Comparison of ENCODE assay signal across 16 cellular contexts in genomic region chr2:226213717-226214116, GRCh38.
A peak's percentile ranks its signal among the peaks of the same experiment; 100 is the strongest.
DNase-seq lines count a peak whose midpoint lies in the region; ATAC-seq, FAIRE-seq and TF ChIP-seq lines count a peak whose summit lies in the region.
"Had no signal": no experiment of that assay in that cellular context is flagged by ENCODE, and none has a peak within 500 bp of the region (broad histone marks: within the 10 kb centered on the region; RNA-seq: fewer than 3 reads in every experiment).

No MANE protein-coding gene starts in this region.

- no peaks in the 10 kb centered on the region for H3K9me1 ChIP-seq in keratinocyte (ENCODE audit: control insufficient read depth, extremely low read depth, insufficient read depth, low read length)

- H3K79me2 ChIP-seq in keratinocyte (ENCODE audit: control insufficient read depth, insufficient read depth, low read length), result no peaks in the 10 kb centered on the region

- no peak for TF ChIP-seq EP300 in A549 (IDR thresholded peaks at IDR 0.05)

- H3K4me2 ChIP-seq in A549, result peak overlapping the region; percentile 46
- no peak overlapping the region for H3K4me2 ChIP-seq in keratinocyte (ENCODE audit: control insufficient read depth, extremely low read depth, insufficient read depth, low read depth, low read length)
- H3K4me2 ChIP-seq: KMS-11 had no signal

- no peaks in the 10 kb centered on the region for H3K36me3 ChIP-seq in keratinocyte (ENCODE audit: control insufficient read depth in 2 of 2, extremely low read depth in 1 of 2, insufficient read depth in 2 of 2, low read length in 2 of 2)

- in situ Hi-C loops in astrocyte of the cerebellum (cut with HindIII; ENCODE audit: low sequenced_read_pairs), result loop anchor here (25.0 kb wide), 1 partner anchor 574 kb away; the partner anchor contains the start of gene IRS1

- ATAC-seq in A549 (no peak; a peak in 2 of 6 replicates), GM18520 (IDR thresholded peaks at IDR 0.05; ENCODE audit: unreplicated experiment) (no peak), GM19467 (IDR thresholded peaks at IDR 0.05; ENCODE audit: unreplicated experiment) (no peak)

- H4K20me1 ChIP-seq in keratinocyte (ENCODE audit: control insufficient read depth, extremely low read depth, insufficient read depth, low read length), result no peaks in the 10 kb centered on the region

- peaks cover 4% of the 10 kb centered on the region; the same call in 1 of the 2 replicates for H3K36me3 Mint-ChIP-seq in HFFc6 (ENCODE audit: low read depth)
- H3K36me3 Mint-ChIP-seq: immature natural killer cell, naive B cell had no signal

- CTCF ChIA-PET in A549 (lab: Yijun Ruan, JAX), result no interaction called here

- DNase-seq in A549 (ENCODE audit: low read depth in 1 of 2, low spot score in 1 of 2) (peak in 1 of 2 experiments; percentile 32), HFFc6 (peak; percentile 75), astrocyte of the cerebellum (ENCODE audit: low read depth) (peak; percentile 63), keratinocyte (ENCODE audit: low read depth, low spot score) (peak; percentile 15), NCI-H2081 treated with DMSO at 0.1 percent for 48 hours (lab: John Stamatoyannopoulos, UW) (no peak)
- DNase-seq in activated CD4-positive, alpha-beta T cell treated with anti-CD3 and anti-CD28 coated beads for 1 hour, result no peak
- DNase-seq: AML-193, DMS79 treated with DMSO at 0.1 percent for 48 hours, immature natural killer cell, naive B cell, NCI-H2081 had no signal

- H3K9ac ChIP-seq in keratinocyte (ENCODE audit: control insufficient read depth, extremely low read depth, insufficient read depth, low read length), result no peak overlapping the region
- H3K9ac ChIP-seq: KMS-11 had no signal

- peak overlapping the region; percentile 78 for H3K4me3 Mint-ChIP-seq in HFFc6
- H3K4me3 Mint-ChIP-seq: immature natural killer cell, naive B cell had no signal

- H3K4me1 Mint-ChIP-seq in HFFc6 (ENCODE audit: low read depth), result peaks cover 61% of the 10 kb centered on the region
- H3K4me1 Mint-ChIP-seq: immature natural killer cell had no signal

- no peak for TF ChIP-seq CTCF in A549 (IDR thresholded peaks at IDR 0.05)
- TF ChIP-seq CTCF in HFFc6 (IDR thresholded peaks at IDR 0.05), result no peak
- no peak for TF ChIP-seq CTCF in astrocyte of the cerebellum (IDR thresholded peaks at IDR 0.05; ENCODE audit: low read depth, low read length, missing control alignments)
- TF ChIP-seq CTCF in keratinocyte (optimal IDR thresholded peaks at IDR 0.05 in 1 of 3, IDR thresholded peaks at IDR 0.05 in 1 of 3, conservative IDR thresholded peaks at IDR 0.05 in 1 of 3; ENCODE audit: extremely low read depth in 1 of 3, insufficient read depth in 2 of 3, low read length in 3 of 3), result no peak

- H3K27ac ChIP-seq in A549 (peak overlapping the region; percentile 48 to 52; a peak in 5 of 6 replicates), keratinocyte (ENCODE audit: control insufficient read depth, insufficient read depth, low read length) (no peak overlapping the region)
- H3K27ac ChIP-seq: epithelial cell of prostate, KMS-11 had no signal

- H3K4me3 ChIP-seq in A549, result no peak overlapping the region
- H3K4me3 ChIP-seq in astrocyte of the cerebellum (ENCODE audit: low read depth, low read length), result no peak overlapping the region
- no peak overlapping the region for H3K4me3 ChIP-seq in keratinocyte (ENCODE audit: control insufficient read depth in 2 of 3, extremely low read depth in 1 of 3, insufficient read depth in 2 of 3, low read depth in 1 of 3, low read length in 3 of 3)
- H3K4me3 ChIP-seq: skin epidermis had no signal

- POLR2A ChIA-PET in A549 (lab: Yijun Ruan, JAX), result no interaction called here

- FAIRE-seq in A549 (lab: Jason Lieb, UNC), result no peak
- FAIRE-seq in keratinocyte (lab: Jason Lieb, UNC), result peak; percentile 53

- peak overlapping the region; percentile 82 for H3K27ac Mint-ChIP-seq in HFFc6
- H3K27ac Mint-ChIP-seq: immature natural killer cell had no signal

- no peaks in the 10 kb centered on the region for H3K27me3 ChIP-seq in keratinocyte (ENCODE audit: control insufficient read depth, extremely low read depth, insufficient read depth, low read length)

- 12% methylated on average over 4 of the region's 4 CpGs for WGBS in A549 (ENCODE audit: missing lambda C conversion rate)

- H2AFZ ChIP-seq in keratinocyte (ENCODE audit: control insufficient read depth, low read length), result no peak overlapping the region

- H3K27me3 Mint-ChIP-seq in HFFc6 (ENCODE audit: insufficient read depth), result no peaks in the 10 kb centered on the region

- no peak for TF ChIP-seq RAD21 in A549 (conservative IDR thresholded peaks at IDR 0.05 in 1 of 2, IDR thresholded peaks at IDR 0.05 in 1 of 2)

- TF ChIP-seq POLR2A in A549 (IDR thresholded peaks at IDR 0.05; ENCODE audit: low read length), result no peak

- no peaks in the 10 kb centered on the region for H3K9me3 ChIP-seq in A549
- H3K9me3 ChIP-seq in keratinocyte (ENCODE audit: control insufficient read depth, low read depth, low read length), result no peaks in the 10 kb centered on the region

- no peaks in the 10 kb centered on the region for H3K9me3 Mint-ChIP-seq in HFFc6
- H3K9me3 Mint-ChIP-seq: immature natural killer cell, naive B cell had no signal

- dilution Hi-C loops in keratinocyte (cut with MboI; ENCODE audit: extremely low pct_ligation_motif_present, low sequenced_read_pairs), result no loop called here

- H3K4me1 ChIP-seq in A549 (peaks cover 29% of the 10 kb centered on the region), keratinocyte (ENCODE audit: control insufficient read depth, extremely low read depth, insufficient read depth, low read length) (peaks cover 20% of the 10 kb centered on the region)

TF ChIP-seq in A549, 52 proteins besides CTCF, POLR2A, EP300 and RAD21:
- TF ChIP-seq FOXS1 (CRISPR knock-in tag; IDR thresholded peaks at IDR 0.05) (no peak), EHMT2 (IDR thresholded peaks at IDR 0.05; ENCODE audit: low read depth) (no peak), CEBPB (IDR thresholded peaks at IDR 0.05) (peak in 1 of 2 experiments; percentile 11; a peak in 1 of 4 replicates), NPAS2 (CRISPR knock-in tag; IDR thresholded peaks at IDR 0.05; ENCODE audit: borderline replicate concordance) (no peak), HDAC2 (IDR thresholded peaks at IDR 0.05) (no peak), SMC3 (IDR thresholded peaks at IDR 0.05) (no peak)

Comparison
In these comparisons a context has a peak if more than half of its experiments do, and no peak if none do; other contexts are left out.
1. DNase-seq: peak in HFFc6 (single experiment), astrocyte of the cerebellum (single experiment) and keratinocyte (single experiment); none in NCI-H2081 treated with DMSO at 0.1 percent for 48 hours (single experiment) and activated CD4-positive, alpha-beta T cell treated with anti-CD3 and anti-CD28 coated beads for 1 hour (single experiment).